In genomic region chr20:48749437-48749836, GRCh38 we compare ENCODE assay signal across 16 cellular contexts.
DNase-seq lines count a peak whose midpoint lies in the region; ATAC-seq and TF ChIP-seq lines count a peak whose summit lies in the region.
"Had no signal": no experiment of that assay in that cellular context is flagged by ENCODE, and none has a peak within 500 bp of the region (broad histone marks: within the 10 kb centered on the region; RNA-seq: fewer than 3 reads in every experiment).

No MANE protein-coding gene starts in this region.

- no peak for ATAC-seq in upper lobe of left lung (ENCODE audit: low FRiP score in 2 of 2)

- peaks cover 45% of the 10 kb centered on the region for H3K36me3 Mint-ChIP-seq in activated T-cell treated with anti-CD3 and anti-CD28 coated beads, Interleukin-2, amount 50 U/mL, for 24 hours (ENCODE audit: low read depth)
- peaks cover 19% of the 10 kb centered on the region for H3K36me3 Mint-ChIP-seq in activated CD4-positive, alpha-beta memory T cell treated with anti-CD3 and anti-CD28 coated beads for 36 hours
- peaks cover 68% of the 10 kb centered on the region for H3K36me3 Mint-ChIP-seq in endothelial cell (ENCODE audit: low read depth, unreplicated experiment)

- CTCF ChIA-PET in activated CD4-positive, alpha-beta memory T cell treated with anti-CD3 and anti-CD28 coated beads for 36 hours (lab: Charles Lee), result interaction anchor here (0.6 kb wide), 1 partner anchor 13 kb away, joined by 3 read pairs; no protein-coding TSS in a partner anchor

- WGBS in upper lobe of left lung, 2 donors, result 74 to 76% methylated on average over 10 of the region's 10 CpGs

- TF ChIP-seq POLR2A in upper lobe of left lung (IDR thresholded peaks at IDR 0.05) (no peak), Peyer's patch (IDR thresholded peaks at IDR 0.05) (no peak)

- H3K4me1 ChIP-seq in upper lobe of left lung (peaks cover 29 to 61% (median 54%) of the 10 kb centered on the region in 4 donors), Peyer's patch (peaks cover 0 to 40% (median 15%) of the 10 kb centered on the region in 4 donors)

- no peak overlapping the region for H3K4me3 ChIP-seq in upper lobe of left lung
- no peak overlapping the region for H3K4me3 ChIP-seq in Peyer's patch
- H3K4me3 ChIP-seq: cardiac muscle cell, HAP-1, ovary, PC-9 had no signal

- H3K4me1 Mint-ChIP-seq in activated T-cell treated with anti-CD3 and anti-CD28 coated beads, Interleukin-2, amount 50 U/mL, for 24 hours (ENCODE audit: low read depth), result peaks cover 67% of the 10 kb centered on the region
- H3K4me1 Mint-ChIP-seq in activated CD4-positive, alpha-beta memory T cell treated with anti-CD3 and anti-CD28 coated beads for 36 hours (ENCODE audit: low read depth), result peaks cover 64% of the 10 kb centered on the region
- H3K4me1 Mint-ChIP-seq in endothelial cell (ENCODE audit: unreplicated experiment), result peaks cover 73% of the 10 kb centered on the region

- no peak for DNase-seq in activated T-cell treated with anti-CD3 and anti-CD28 coated beads, Interleukin-2, amount 50 U/mL, for 24 hours
- DNase-seq in activated T-cell treated with anti-CD3 and anti-CD28 coated beads, Interleukin-2, amount 50 U/mL, for 48 hours, result no peak
- no peak for DNase-seq in activated CD4-positive, alpha-beta memory T cell treated with anti-CD3 and anti-CD28 coated beads for 36 hours
- DNase-seq in endothelial cell (ENCODE audit: low spot score) (no peak), upper lobe of left lung (peak in 1 of 2 donors; percentile 62), SW480 (ENCODE audit: low spot score) (no peak), Peyer's patch (no peak), Kasumi-1 (lab: John Stamatoyannopoulos, UW) (no peak)
- DNase-seq: NCI-H1417; NCI-H510A; ovary; PC-9; stimulated activated naive CD4-positive, alpha-beta T cell had no signal

- no peak for TF ChIP-seq EP300 in upper lobe of left lung (IDR thresholded peaks at IDR 0.05)

- H3K27ac ChIP-seq in upper lobe of left lung (peak overlapping the region in 3 of 4 donors; percentile 7 to 83 (median 80)), Peyer's patch (peak overlapping the region in 1 of 4 donors; percentile 70)
- H3K27ac ChIP-seq: cardiac muscle cell, ovary, PC-9 had no signal

- TF ChIP-seq CTCF in endothelial cell (IDR thresholded peaks at IDR 0.05; ENCODE audit: unreplicated experiment) (no peak), upper lobe of left lung (IDR thresholded peaks at IDR 0.05) (no peak), Peyer's patch (IDR thresholded peaks at IDR 0.05) (no peak)

- H3K36me3 ChIP-seq in upper lobe of left lung, result peaks cover 0 to 8% (median 3%) of the 10 kb centered on the region in 4 donors
- no peaks in the 10 kb centered on the region for H3K36me3 ChIP-seq in Peyer's patch
- H3K36me3 ChIP-seq: cardiac muscle cell, HAP-1, ovary had no signal

- peak overlapping the region; percentile 62 for H3K27ac Mint-ChIP-seq in activated T-cell treated with anti-CD3 and anti-CD28 coated beads, Interleukin-2, amount 50 U/mL, for 24 hours
- H3K27ac Mint-ChIP-seq in activated CD4-positive, alpha-beta memory T cell treated with anti-CD3 and anti-CD28 coated beads for 36 hours, result peak overlapping the region; percentile 71
- H3K27ac Mint-ChIP-seq in endothelial cell (ENCODE audit: unreplicated experiment), result peak overlapping the region; percentile 83

- H3K27me3 Mint-ChIP-seq in activated T-cell treated with anti-CD3 and anti-CD28 coated beads, Interleukin-2, amount 50 U/mL, for 24 hours, result no peaks in the 10 kb centered on the region
- H3K27me3 Mint-ChIP-seq in activated CD4-positive, alpha-beta memory T cell treated with anti-CD3 and anti-CD28 coated beads for 36 hours, result no peaks in the 10 kb centered on the region
- peaks cover 34% of the 10 kb centered on the region for H3K27me3 Mint-ChIP-seq in endothelial cell (ENCODE audit: unreplicated experiment)
- H3K27me3 Mint-ChIP-seq: activated naive CD4-positive, alpha-beta T cell treated with anti-CD3 and anti-CD28 coated beads, Interleukin-2, amount 50 U/mL, for 24 hours had no signal

- no peaks in the 10 kb centered on the region for H3K9me3 Mint-ChIP-seq in activated T-cell treated with anti-CD3 and anti-CD28 coated beads, Interleukin-2, amount 50 U/mL, for 24 hours
- no peaks in the 10 kb centered on the region for H3K9me3 Mint-ChIP-seq in activated CD4-positive, alpha-beta memory T cell treated with anti-CD3 and anti-CD28 coated beads for 36 hours
- H3K9me3 Mint-ChIP-seq in endothelial cell (ENCODE audit: unreplicated experiment), result no peaks in the 10 kb centered on the region
- H3K9me3 Mint-ChIP-seq: activated naive CD4-positive, alpha-beta T cell treated with anti-CD3 and anti-CD28 coated beads, Interleukin-2, amount 50 U/mL, for 24 hours had no signal

- H3K27me3 ChIP-seq in upper lobe of left lung (no peaks in the 10 kb centered on the region), Peyer's patch (no peaks in the 10 kb centered on the region)
- H3K27me3 ChIP-seq: cardiac muscle cell, ovary had no signal

- POLR2A ChIA-PET in activated CD4-positive, alpha-beta memory T cell treated with anti-CD3 and anti-CD28 coated beads for 36 hours (lab: Charles Lee), result interaction anchor here (0.6 to 6.4 kb wide), 2 partner anchors 10 to 19 kb away, joined by 4 to 44 read pairs; no protein-coding TSS in a partner anchor

- intact Hi-C loops in activated CD4-positive, alpha-beta memory T cell treated with anti-CD3 and anti-CD28 coated beads for 36 hours (cut with micrococcal nuclease), result loop anchor here (1.0 kb wide), 1 partner anchor 10 kb away; no protein-coding TSS in a partner anchor

- H3K4me3 Mint-ChIP-seq in activated T-cell treated with anti-CD3 and anti-CD28 coated beads, Interleukin-2, amount 50 U/mL, for 24 hours, result no peak overlapping the region
- H3K4me3 Mint-ChIP-seq in activated CD4-positive, alpha-beta memory T cell treated with anti-CD3 and anti-CD28 coated beads for 36 hours, result no peak overlapping the region
- H3K4me3 Mint-ChIP-seq in endothelial cell (ENCODE audit: unreplicated experiment), result no peak overlapping the region

- H3K9me3 ChIP-seq in upper lobe of left lung (no peaks in the 10 kb centered on the region), Peyer's patch (no peaks in the 10 kb centered on the region)
- H3K9me3 ChIP-seq: HAP-1, ovary had no signal
